Comparison of ENCODE assay signal across 8 cellular contexts in genomic region chr20:46362931-46363872, GRCh38. TPM values are rescaled to one million over a fixed set of nuclear protein-coding genes. Genes with fewer than 3 reads are reported as not detected.
DNase-seq lines count a peak whose midpoint lies in the region; ATAC-seq and TF ChIP-seq lines count a peak whose summit lies in the region.

No MANE protein-coding gene starts in this region.

- H3K9me3 ChIP-seq in OCI-LY1 (ENCODE audit: low read length), result no peaks in the 10 kb centered on the region

- no peaks in the 10 kb centered on the region for H3K9me2 ChIP-seq in OCI-LY1 (ENCODE audit: low read depth, low read length)

- no peaks in the 10 kb centered on the region for H4K20me1 ChIP-seq in OCI-LY1 (ENCODE audit: insufficient read depth, low read length)

- H2AFZ ChIP-seq in OCI-LY1 (ENCODE audit: low read length), result no peak overlapping the region

- peak overlapping the region; percentile 99 for H3K4me3 ChIP-seq in AG10803 (ENCODE audit: low read length)
- H3K4me3 ChIP-seq in OCI-LY1 (ENCODE audit: low read depth, low read length, poor library complexity, severe bottlenecking), result peak overlapping the region; percentile 82
- H3K4me3 ChIP-seq in epithelial cell of proximal tubule (ENCODE audit: low read depth, low read length), result peak overlapping the region; percentile 91
- H3K4me3 ChIP-seq in retinal pigment epithelial cell (ENCODE audit: low read length), result peak overlapping the region; percentile 91

- peak overlapping the region; percentile 60 for H3K27ac ChIP-seq in OCI-LY1 (ENCODE audit: low read depth, low read length, poor library complexity, severe bottlenecking)

- peaks cover 7% of the 10 kb centered on the region; the same call in 1 of the 2 replicates for H3K79me2 ChIP-seq in OCI-LY1 (ENCODE audit: insufficient read depth, low read length)

- peak overlapping the region; percentile 95 for H3K4me2 ChIP-seq in OCI-LY1 (ENCODE audit: low read length)

- no peaks in the 10 kb centered on the region for H3F3A ChIP-seq in OCI-LY1 (ENCODE audit: insufficient read depth, low read length)

- H3K9ac ChIP-seq in OCI-LY1 (ENCODE audit: low read length), result peak overlapping the region; percentile 89

- peak; percentile 26 for DNase-seq in AG10803 (ENCODE audit: low read depth)
- no peak for DNase-seq in epithelial cell of proximal tubule (ENCODE audit: low read depth)
- no peak for DNase-seq in retinal pigment epithelial cell (ENCODE audit: low read depth)
- no peak for DNase-seq in ecto neural progenitor cell (ENCODE audit: low spot score)
- no peak for DNase-seq in activated CD8-positive, alpha-beta memory T cell treated with anti-CD3 and anti-CD28 coated beads, Interleukin-2, amount 50 U/mL, for 4 hours

- peaks cover 11% of the 10 kb centered on the region; the same call in 1 of the 2 replicates for H3K36me3 ChIP-seq in OCI-LY1 (ENCODE audit: insufficient read depth, low read length)

- H3K4me1 ChIP-seq in OCI-LY1 (ENCODE audit: insufficient read depth, low read length, severe bottlenecking), result peaks cover 28% of the 10 kb centered on the region

- peak; percentile 9 for ATAC-seq in GM21529 (IDR thresholded peaks at IDR 0.05; ENCODE audit: unreplicated experiment)
- ATAC-seq in esophagus mucosa, result no peak

- TF ChIP-seq CTCF in AG10803 (conservative IDR thresholded peaks at IDR 0.05; ENCODE audit: low read length) (no peak), OCI-LY1 (IDR thresholded peaks at IDR 0.05; ENCODE audit: low read length) (no peak), epithelial cell of proximal tubule (conservative IDR thresholded peaks at IDR 0.05; ENCODE audit: low read depth, low read length) (no peak), retinal pigment epithelial cell (conservative IDR thresholded peaks at IDR 0.05; ENCODE audit: low read depth, low read length) (no peak)

- H3K27me3 ChIP-seq in OCI-LY1 (ENCODE audit: insufficient read depth, low read length), result no peaks in the 10 kb centered on the region

RNA-seq across cellular contexts. Expression of gene ELMO2, which starts 43.2 kb away (rescaled TPM):
- 20.5 and 26.6 TPM in 2 replicates for total RNA-seq in epithelial cell of proximal tubule
- total RNA-seq in esophagus mucosa, result 30.0 TPM

RNA-seq across cellular contexts. Expression of gene CDH22, which starts 54.9 kb away (rescaled TPM):
- total RNA-seq in epithelial cell of proximal tubule, result not detected in 2 replicates
- total RNA-seq in esophagus mucosa, result 0.40 TPM
